ENCODE assay signal across 9 cellular contexts in the genomic region with DNA sequence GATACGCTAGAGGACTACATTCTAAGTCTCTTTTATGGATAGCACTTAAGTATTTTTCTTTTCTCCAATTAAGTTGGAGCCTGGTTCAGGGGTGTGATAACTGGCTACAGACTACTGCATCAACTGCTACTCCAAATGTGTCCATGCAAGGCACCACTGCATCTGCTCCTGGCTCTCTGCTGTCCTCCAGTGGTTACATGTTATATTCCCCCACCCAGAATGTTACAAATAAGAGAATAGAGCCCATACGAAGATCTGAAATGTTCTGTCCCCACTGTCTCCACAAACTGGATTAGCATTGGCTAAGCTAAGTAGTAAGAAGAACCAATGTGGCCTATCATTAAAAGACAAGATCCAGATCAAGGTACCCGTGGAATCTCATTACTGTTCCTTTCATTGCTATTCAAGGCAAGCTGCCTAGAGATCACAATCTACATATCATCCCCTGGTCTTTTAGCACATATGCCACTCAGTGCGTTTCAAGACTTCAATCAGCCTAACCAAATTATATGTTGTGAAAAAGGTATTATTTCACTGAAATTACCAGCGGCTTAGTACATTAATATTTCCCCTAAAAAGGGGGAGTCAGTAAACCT.
DNase-seq lines count a peak whose midpoint lies in the region; ATAC-seq and TF ChIP-seq lines count a peak whose summit lies in the region.
"Had no signal": no experiment of that assay in that cellular context is flagged by ENCODE, and none has a peak within 500 bp of the region (broad histone marks: within the 10 kb centered on the region; RNA-seq: fewer than 3 reads in every experiment).

No MANE protein-coding gene starts in this region.

- ATAC-seq in HG03520 (IDR thresholded peaks at IDR 0.05; ENCODE audit: unreplicated experiment) = peak; percentile 78

- H3K4me1 ChIP-seq in OCI-LY3 (ENCODE audit: low read length) = peaks cover 12% of the 10 kb centered on the region

- H3K9me3 ChIP-seq in OCI-LY3 (ENCODE audit: insufficient read depth, low read length) = no peaks in the 10 kb centered on the region

- DNase-seq in ACHN (peak; percentile 70), GM12864 (ENCODE audit: low read depth) (no peak), endothelial cell (ENCODE audit: low spot score) (peak; percentile 58), nephron progenitor cell (peak; percentile 19), SHP77 treated with DMSO at 0.1 percent for 48 hours (lab: John Stamatoyannopoulos, UW) (no peak)
- no peak for DNase-seq in central memory CD4-positive, alpha-beta T cell

- no peaks in the 10 kb centered on the region for H3K79me2 ChIP-seq in OCI-LY3 (ENCODE audit: low read length)

- no peaks in the 10 kb centered on the region for H3K36me3 ChIP-seq in OCI-LY3 (replicated peaks; ENCODE audit: low read depth, low read length)

- H3K27me3 Mint-ChIP-seq in endothelial cell (ENCODE audit: unreplicated experiment) = no peaks in the 10 kb centered on the region
- H3K27me3 Mint-ChIP-seq in nephron progenitor cell (ENCODE audit: low read depth, poor library complexity) = no peaks in the 10 kb centered on the region

- H3K9me3 Mint-ChIP-seq in endothelial cell (ENCODE audit: unreplicated experiment) (no peaks in the 10 kb centered on the region), nephron progenitor cell (no peaks in the 10 kb centered on the region)

- H3K27ac Mint-ChIP-seq in endothelial cell (ENCODE audit: unreplicated experiment) (no peak overlapping the region), nephron progenitor cell (no peak overlapping the region)

- in situ Hi-C loops in ACHN (cut with HindIII; ENCODE audit: low pct_ligation_motif_present, low pct_unique_long_range_greater_than_20kb, low sequenced_read_pairs) = loop anchor here (25.0 kb wide), 1 partner anchor 273 kb away; no protein-coding TSS in a partner anchor

- H3K4me3 Mint-ChIP-seq in endothelial cell (ENCODE audit: unreplicated experiment) (no peak overlapping the region), nephron progenitor cell (no peak overlapping the region)

- no peak overlapping the region for H3K27ac ChIP-seq in OCI-LY3 (ENCODE audit: low read length)
- H3K27ac ChIP-seq: epithelial cell of prostate had no signal

- no peaks in the 10 kb centered on the region for H3K27me3 ChIP-seq in OCI-LY3 (ENCODE audit: low read depth, low read length)

- H3K4me3 ChIP-seq in GM12864 (ENCODE audit: low read depth, low read length) (no peak overlapping the region), OCI-LY3 (ENCODE audit: low read length) (no peak overlapping the region)

- H2AFZ ChIP-seq in OCI-LY3 (ENCODE audit: low read depth, low read length) = no peak overlapping the region

- no peak overlapping the region for H3K9ac ChIP-seq in OCI-LY3 (ENCODE audit: low read length)

- peak; percentile 69 for TF ChIP-seq CTCF in GM12864 (IDR thresholded peaks at IDR 0.05; ENCODE audit: low read depth, low read length, missing control alignments)
- peak; percentile 80 for TF ChIP-seq CTCF in OCI-LY3 (IDR thresholded peaks at IDR 0.05; ENCODE audit: low read depth, low read length)
- TF ChIP-seq CTCF in endothelial cell (IDR thresholded peaks at IDR 0.05; ENCODE audit: unreplicated experiment) = peak; percentile 51
- TF ChIP-seq CTCF in nephron progenitor cell (IDR thresholded peaks at IDR 0.05) = peak; percentile 70

- H3K4me1 Mint-ChIP-seq in endothelial cell (ENCODE audit: unreplicated experiment) = no peaks in the 10 kb centered on the region
- no peaks in the 10 kb centered on the region for H3K4me1 Mint-ChIP-seq in nephron progenitor cell

- H3K36me3 Mint-ChIP-seq in endothelial cell (ENCODE audit: low read depth, unreplicated experiment) = no peaks in the 10 kb centered on the region
- no peaks in the 10 kb centered on the region for H3K36me3 Mint-ChIP-seq in nephron progenitor cell (ENCODE audit: low read depth)

- H3K4me2 ChIP-seq in OCI-LY3 (ENCODE audit: low read length) = no peak overlapping the region

- H4K20me1 ChIP-seq in OCI-LY3 (ENCODE audit: insufficient read depth, low read length) = no peaks in the 10 kb centered on the region

Comparison
In these comparisons a context has a peak if more than half of its experiments do, and no peak if none do; other contexts are left out.
1. DNase-seq: peak in ACHN (single experiment), endothelial cell (single experiment) and nephron progenitor cell (single experiment); none in GM12864 (single experiment), central memory CD4-positive, alpha-beta T cell (single experiment) and SHP77 treated with DMSO at 0.1 percent for 48 hours (single experiment).
2. Peak in every context shown above with its lines, with median percentiles within 50 percentile points of each other: CTCF ChIP-seq.